ENCODE assay signal across 12 cellular contexts in genomic region chr3:187913617-187914033, GRCh38.
DNase-seq lines count a peak whose midpoint lies in the region; ATAC-seq and TF ChIP-seq lines count a peak whose summit lies in the region.
"Had no signal": no experiment of that assay in that cellular context is flagged by ENCODE, and none has a peak within 500 bp of the region (broad histone marks: within the 10 kb centered on the region; RNA-seq: fewer than 3 reads in every experiment).

No MANE protein-coding gene starts in this region.

- no peaks in the 10 kb centered on the region for H3K79me1 ChIP-seq in neuronal stem cell (ENCODE audit: low read depth, low read length)

- H3K23ac ChIP-seq in neuronal stem cell (ENCODE audit: low read depth, low read length, poor library complexity): no peak overlapping the region

- H3K18ac ChIP-seq in neuronal stem cell (ENCODE audit: low read length): no peak overlapping the region

- no peaks in the 10 kb centered on the region for H3K9me3 ChIP-seq in mucosa of descending colon
- H3K9me3 ChIP-seq in neuronal stem cell (replicated peaks in 1 of 2; ENCODE audit: control insufficient read depth in 2 of 2, insufficient read depth in 1 of 2, low read depth in 1 of 2, low read length in 2 of 2): no peaks in the 10 kb centered on the region

- no peak overlapping the region for H3K4ac ChIP-seq in neuronal stem cell (ENCODE audit: low read length)

- TF ChIP-seq CTCF in astrocyte of the spinal cord (IDR thresholded peaks at IDR 0.05; ENCODE audit: low read depth, low read length): no peak
- no peak for TF ChIP-seq CTCF in mucosa of descending colon (IDR thresholded peaks at IDR 0.05)

- H3K36me3 ChIP-seq in mucosa of descending colon (ENCODE audit: low read depth) (no peaks in the 10 kb centered on the region), neuronal stem cell (replicated peaks in 1 of 2; ENCODE audit: control insufficient read depth in 2 of 2, insufficient read depth in 2 of 2, low read length in 2 of 2) (no peaks in the 10 kb centered on the region)

- H2BK5ac ChIP-seq in neuronal stem cell (ENCODE audit: low read length): no peak overlapping the region

- in situ Hi-C loops in astrocyte of the spinal cord (cut with HindIII; ENCODE audit: low sequenced_read_pairs): no loop called here

- DNase-seq in DMS153 (lab: John Stamatoyannopoulos, UW) (peak; percentile 69), HT-29 (ENCODE audit: low spot score) (peak; percentile 83), astrocyte of the spinal cord (ENCODE audit: low read depth, low spot score) (peak; percentile 52), mucosa of descending colon (peak in 1 of 3 donors; percentile 36), neuronal stem cell (ENCODE audit: low spot score) (no peak)
- no peak for DNase-seq in stimulated activated naive CD4-positive, alpha-beta T cell (lab: John Stamatoyannopoulos, UW)
- DNase-seq: activated T-cell treated with anti-CD3 and anti-CD28 coated beads, Interleukin-2, amount 50 U/mL, for 1 hour; NCI-H524; nucleus accumbens; T-helper 9 cell had no signal

- H3K4me3 ChIP-seq in astrocyte of the spinal cord (ENCODE audit: low read depth, low read length) (no peak overlapping the region), mucosa of descending colon (no peak overlapping the region), neuronal stem cell (ENCODE audit: low read length in 2 of 2) (no peak overlapping the region)

- intact Hi-C loops in mucosa of descending colon (cut with DNase I, micrococcal nuclease): no loop called here

- H3K27me3 ChIP-seq in neuronal stem cell (ENCODE audit: control insufficient read depth in 3 of 3, insufficient read depth in 3 of 3, low read depth in 1 of 3, low read length in 3 of 3): no peaks in the 10 kb centered on the region

- H2BK120ac ChIP-seq in neuronal stem cell (ENCODE audit: low read depth, low read length): no peak overlapping the region

- H2BK12ac ChIP-seq in neuronal stem cell (ENCODE audit: low read length): no peak overlapping the region

- H3K4me1 ChIP-seq in mucosa of descending colon (ENCODE audit: low read depth): peaks cover 9% of the 10 kb centered on the region
- no peaks in the 10 kb centered on the region for H3K4me1 ChIP-seq in neuronal stem cell (ENCODE audit: control insufficient read depth in 2 of 2, insufficient read depth in 1 of 2, low read depth in 1 of 2, low read length in 2 of 2)

- WGBS in neuronal stem cell (ENCODE audit: extremely low coverage in 2 of 2, insufficient read length in 2 of 2, insufficient replicate concordance in 1 of 2), 2 donors: no CpG with 5 or more reads among the region's 2 CpGs

- H2AK5ac ChIP-seq in neuronal stem cell (ENCODE audit: low read depth, low read length): no peak overlapping the region

- no peak overlapping the region for H3K14ac ChIP-seq in neuronal stem cell (ENCODE audit: low read length)

- no peak overlapping the region for H4K8ac ChIP-seq in neuronal stem cell (ENCODE audit: low read depth, low read length)

- H4K91ac ChIP-seq in neuronal stem cell (ENCODE audit: low read depth, low read length, poor library complexity): no peak overlapping the region

- no peak overlapping the region for H3K9ac ChIP-seq in neuronal stem cell (ENCODE audit: low read depth, low read length, poor library complexity)

- no peak overlapping the region for H2BK15ac ChIP-seq in neuronal stem cell (ENCODE audit: low read length)

- no peak overlapping the region for H3K4me2 ChIP-seq in neuronal stem cell (ENCODE audit: insufficient read depth, low read length, poor library complexity, severe bottlenecking)

- ATAC-seq in mucosa of descending colon (peak; percentile 92), HG02798 (IDR thresholded peaks at IDR 0.05; ENCODE audit: poor library complexity, unreplicated experiment) (no peak), GM21576 (IDR thresholded peaks at IDR 0.05; ENCODE audit: unreplicated experiment) (no peak)

- no peak overlapping the region for H2AFZ ChIP-seq in neuronal stem cell (ENCODE audit: low read length)

- H3K27ac ChIP-seq in neuronal stem cell (replicated peaks; ENCODE audit: low read length): no peak overlapping the region

Comparison
In these comparisons a context has a peak if more than half of its experiments do, and no peak if none do; other contexts are left out.
1. DNase-seq: peak in DMS153 (single experiment), HT-29 (single experiment) and astrocyte of the spinal cord (single experiment); none in stimulated activated naive CD4-positive, alpha-beta T cell (0 of 6) and neuronal stem cell (single experiment).